Comparison of ENCODE assay signal across 1 cellular context in the genomic region with DNA sequence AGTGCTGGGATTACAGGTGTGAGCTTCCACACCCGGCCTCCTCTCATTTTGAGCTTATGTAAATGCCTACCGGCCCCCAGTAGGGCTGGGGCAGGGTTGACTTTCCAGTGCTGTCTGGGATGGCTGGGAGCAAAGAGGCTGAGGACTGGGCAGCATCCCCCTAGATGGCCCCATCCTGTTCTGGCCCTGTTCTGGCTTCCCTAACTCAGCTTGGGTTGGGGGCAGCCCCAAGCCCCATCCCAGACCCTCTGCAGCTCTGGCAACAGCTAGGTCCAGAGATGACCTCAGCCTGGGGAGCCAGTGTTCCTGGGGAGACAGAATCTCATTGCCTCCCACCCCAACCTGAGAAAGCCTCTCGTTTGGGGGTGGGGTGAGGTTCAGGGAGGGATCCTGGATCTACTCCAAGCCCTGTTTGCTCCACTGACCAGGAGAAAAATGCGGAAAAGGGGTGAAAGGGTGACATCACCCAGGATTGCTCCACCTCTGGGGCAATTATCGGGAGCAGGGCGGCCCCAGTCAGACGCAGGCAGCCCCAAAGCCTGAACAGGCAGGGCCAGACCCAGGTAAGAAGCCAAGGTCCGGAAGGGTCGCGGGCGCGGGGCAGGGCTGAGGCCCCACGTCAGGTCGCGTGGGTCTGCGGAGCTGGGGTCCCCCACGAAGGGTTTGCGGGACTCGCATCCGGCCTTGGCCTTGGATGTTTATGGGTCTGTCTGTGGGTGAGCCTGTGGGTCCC.
A peak's percentile ranks its signal among the peaks of the same experiment; 100 is the strongest.
TF ChIP-seq lines count a peak whose summit lies in the region.

Gene PNPLA2, plus strand, starts transcription at position 519 of the 733 bp plus-strand sequence. CDS start 805 bp downstream, outside the sequence.

TF ChIP-seq in HepG2, 621 proteins besides CTCF, POLR2A, EP300 and RAD21 (continued from another document and continues in another):
- 0 out of 2 replicates have a peak, but pooled peaks have one; percentile 44 for TF ChIP-seq AHR (CRISPR knock-in tag; IDR thresholded peaks at IDR 0.05)
- peak; percentile 72 for TF ChIP-seq ELF3 (CRISPR knock-in tag; IDR thresholded peaks at IDR 0.05)
- TF ChIP-seq ZMYM4 (CRISPR knock-in tag; IDR thresholded peaks at IDR 0.05), result 0 out of 2 replicates have a peak, but pooled peaks have one; percentile 24
- TF ChIP-seq CEBPG (CRISPR knock-in tag; IDR thresholded peaks at IDR 0.05), result peak; percentile 86
- no peak for TF ChIP-seq ZNF598 (CRISPR knock-in tag; IDR thresholded peaks at IDR 0.05; ENCODE audit: borderline replicate concordance)
- peak; percentile 81 for TF ChIP-seq JUND (CRISPR knock-in tag; IDR thresholded peaks at IDR 0.05)
- peak; percentile 3; the same call in 1 of the 2 replicates for TF ChIP-seq HDAC1 (CRISPR knock-in tag; IDR thresholded peaks at IDR 0.05)
- TF ChIP-seq CREM (IDR thresholded peaks at IDR 0.05), result no peak
- TF ChIP-seq CREM (CRISPR knock-in tag; IDR thresholded peaks at IDR 0.05), result 0 out of 2 replicates have a peak, but pooled peaks have one; percentile 15
- TF ChIP-seq, protein P1, sequence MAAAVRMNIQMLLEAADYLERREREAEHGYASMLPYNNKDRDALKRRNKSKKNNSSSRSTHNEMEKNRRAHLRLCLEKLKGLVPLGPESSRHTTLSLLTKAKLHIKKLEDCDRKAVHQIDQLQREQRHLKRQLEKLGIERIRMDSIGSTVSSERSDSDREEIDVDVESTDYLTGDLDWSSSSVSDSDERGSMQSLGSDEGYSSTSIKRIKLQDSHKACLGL (CRISPR knock-in tag; IDR thresholded peaks at IDR 0.05), result 0 out of 2 replicates have a peak, but pooled peaks have one; percentile 54
- TF ChIP-seq FOSL2 (CRISPR knock-in tag; IDR thresholded peaks at IDR 0.05), result peak; percentile 64; the same call in 1 of the 2 replicates
- peak; percentile 56; the same call in 1 of the 2 replicates for TF ChIP-seq EED (CRISPR knock-in tag; IDR thresholded peaks at IDR 0.05)
- TF ChIP-seq SAP130 (CRISPR knock-in tag; IDR thresholded peaks at IDR 0.05; ENCODE audit: low read depth), result peak; percentile 52
- TF ChIP-seq CEBPZ (IDR thresholded peaks at IDR 0.05; ENCODE audit: low read length), result no peak
- TF ChIP-seq ZNF256 (CRISPR knock-in tag; conservative IDR thresholded peaks at IDR 0.05), result 0 out of 2 replicates have a peak, but pooled peaks have one; percentile 16
- TF ChIP-seq HNF1B (CRISPR knock-in tag; IDR thresholded peaks at IDR 0.05), result peak; percentile 57
- TF ChIP-seq ZNF7 (CRISPR knock-in tag; IDR thresholded peaks at IDR 0.05), result no peak
- TF ChIP-seq TBX2 (CRISPR knock-in tag; IDR thresholded peaks at IDR 0.05; ENCODE audit: borderline replicate concordance), result peak; percentile 70
- TF ChIP-seq, protein P2, sequence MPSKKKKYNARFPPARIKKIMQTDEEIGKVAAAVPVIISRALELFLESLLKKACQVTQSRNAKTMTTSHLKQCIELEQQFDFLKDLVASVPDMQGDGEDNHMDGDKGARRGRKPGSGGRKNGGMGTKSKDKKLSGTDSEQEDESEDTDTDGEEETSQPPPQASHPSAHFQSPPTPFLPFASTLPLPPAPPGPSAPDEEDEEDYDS (CRISPR knock-in tag; IDR thresholded peaks at IDR 0.05), result peak; percentile 18; the same call in 1 of the 2 replicates
- TF ChIP-seq HOXA5 (CRISPR knock-in tag; IDR thresholded peaks at IDR 0.05), result no peak
- TF ChIP-seq TRIM24 (CRISPR knock-in tag; IDR thresholded peaks at IDR 0.05), result peak; percentile 41; the same call in 1 of the 2 replicates
- 0 out of 2 replicates have a peak, but pooled peaks have one; percentile 10 for TF ChIP-seq ZNF225 (CRISPR knock-in tag; IDR thresholded peaks at IDR 0.05)
- no peak for TF ChIP-seq KMT2B (CRISPR knock-in tag; IDR thresholded peaks at IDR 0.05)
- peak; percentile 69 for TF ChIP-seq ATF7 (IDR thresholded peaks at IDR 0.05)
- peak; percentile 94 for TF ChIP-seq ATF7 (CRISPR knock-in tag; IDR thresholded peaks at IDR 0.05)
- TF ChIP-seq, protein P3, sequence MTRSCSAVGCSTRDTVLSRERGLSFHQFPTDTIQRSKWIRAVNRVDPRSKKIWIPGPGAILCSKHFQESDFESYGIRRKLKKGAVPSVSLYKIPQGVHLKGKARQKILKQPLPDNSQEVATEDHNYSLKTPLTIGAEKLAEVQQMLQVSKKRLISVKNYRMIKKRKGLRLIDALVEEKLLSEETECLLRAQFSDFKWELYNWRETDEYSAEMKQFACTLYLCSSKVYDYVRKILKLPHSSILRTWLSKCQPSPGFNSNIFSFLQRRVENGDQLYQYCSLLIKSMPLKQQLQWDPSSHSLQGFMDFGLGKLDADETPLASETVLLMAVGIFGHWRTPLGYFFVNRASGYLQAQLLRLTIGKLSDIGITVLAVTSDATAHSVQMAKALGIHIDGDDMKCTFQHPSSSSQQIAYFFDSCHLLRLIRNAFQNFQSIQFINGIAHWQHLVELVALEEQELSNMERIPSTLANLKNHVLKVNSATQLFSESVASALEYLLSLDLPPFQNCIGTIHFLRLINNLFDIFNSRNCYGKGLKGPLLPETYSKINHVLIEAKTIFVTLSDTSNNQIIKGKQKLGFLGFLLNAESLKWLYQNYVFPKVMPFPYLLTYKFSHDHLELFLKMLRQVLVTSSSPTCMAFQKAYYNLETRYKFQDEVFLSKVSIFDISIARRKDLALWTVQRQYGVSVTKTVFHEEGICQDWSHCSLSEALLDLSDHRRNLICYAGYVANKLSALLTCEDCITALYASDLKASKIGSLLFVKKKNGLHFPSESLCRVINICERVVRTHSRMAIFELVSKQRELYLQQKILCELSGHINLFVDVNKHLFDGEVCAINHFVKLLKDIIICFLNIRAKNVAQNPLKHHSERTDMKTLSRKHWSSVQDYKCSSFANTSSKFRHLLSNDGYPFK (CRISPR knock-in tag; IDR thresholded peaks at IDR 0.05; ENCODE audit: borderline replicate concordance), result 0 out of 2 replicates have a peak, but pooled peaks have one; percentile 49
- 0 out of 2 replicates have a peak, but pooled peaks have one; percentile 36 for TF ChIP-seq ZNF354B (CRISPR knock-in tag; IDR thresholded peaks at IDR 0.05)
- peak; percentile 62 for TF ChIP-seq TEAD3 (CRISPR knock-in tag; optimal IDR thresholded peaks at IDR 0.05; ENCODE audit: borderline replicate concordance)
- TF ChIP-seq GABPB1 (CRISPR knock-in tag; IDR thresholded peaks at IDR 0.05), result no peak; the same call in 1 of the 2 replicates
- TF ChIP-seq HNF4A (CRISPR knock-in tag; IDR thresholded peaks at IDR 0.05), result peak; percentile 33; the same call in 1 of the 2 replicates
- peak; percentile 23; the same call in 1 of the 2 replicates for TF ChIP-seq ZSCAN9 (CRISPR knock-in tag; IDR thresholded peaks at IDR 0.05; ENCODE audit: borderline replicate concordance)
- TF ChIP-seq ZNF788 (CRISPR knock-in tag; IDR thresholded peaks at IDR 0.05; ENCODE audit: borderline replicate concordance), result peak; percentile 60; the same call in 1 of the 2 replicates
- peak; percentile 67; the same call in 1 of the 2 replicates for TF ChIP-seq ZNF350 (CRISPR knock-in tag; IDR thresholded peaks at IDR 0.05; ENCODE audit: borderline replicate concordance, low read depth)
- 0 out of 2 replicates have a peak, but pooled peaks have one; percentile 13 for TF ChIP-seq SIN3A (IDR thresholded peaks at IDR 0.05; ENCODE audit: borderline replicate concordance, low read depth, low read length)
- TF ChIP-seq, protein P4, sequence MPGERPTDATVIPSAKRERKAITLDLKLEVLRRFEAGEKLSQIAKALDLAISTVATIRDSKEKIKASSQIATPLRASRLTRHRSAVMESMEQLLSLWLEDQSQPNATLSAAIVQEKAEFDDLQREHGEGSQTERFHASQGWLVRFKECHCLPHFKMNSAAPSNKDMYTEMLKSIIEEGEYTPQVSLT (CRISPR knock-in tag; IDR thresholded peaks at IDR 0.05; ENCODE audit: borderline replicate concordance, low read depth), result no peak
- peak; percentile 80; the same call in 1 of the 2 replicates for TF ChIP-seq ZNF605 (CRISPR knock-in tag; IDR thresholded peaks at IDR 0.05)
- TF ChIP-seq ATF4 (CRISPR knock-in tag; IDR thresholded peaks at IDR 0.05), result peak in 1 of 2 experiments; percentile 76; a peak in 2 of 4 replicates
- no peak for TF ChIP-seq LCORL (IDR thresholded peaks at IDR 0.05)
- peak; percentile 85; the same call in 1 of the 2 replicates for TF ChIP-seq LCORL (CRISPR knock-in tag; IDR thresholded peaks at IDR 0.05)
- TF ChIP-seq NFKBIZ (CRISPR knock-in tag; IDR thresholded peaks at IDR 0.05), result no peak
- TF ChIP-seq ATF2 (CRISPR knock-in tag; IDR thresholded peaks at IDR 0.05), result peak; percentile 94
- no peak for TF ChIP-seq KDM4B (CRISPR knock-in tag; IDR thresholded peaks at IDR 0.05)
- TF ChIP-seq SCMH1 (CRISPR knock-in tag; IDR thresholded peaks at IDR 0.05; ENCODE audit: borderline replicate concordance), result no peak
- TF ChIP-seq, protein P5, sequence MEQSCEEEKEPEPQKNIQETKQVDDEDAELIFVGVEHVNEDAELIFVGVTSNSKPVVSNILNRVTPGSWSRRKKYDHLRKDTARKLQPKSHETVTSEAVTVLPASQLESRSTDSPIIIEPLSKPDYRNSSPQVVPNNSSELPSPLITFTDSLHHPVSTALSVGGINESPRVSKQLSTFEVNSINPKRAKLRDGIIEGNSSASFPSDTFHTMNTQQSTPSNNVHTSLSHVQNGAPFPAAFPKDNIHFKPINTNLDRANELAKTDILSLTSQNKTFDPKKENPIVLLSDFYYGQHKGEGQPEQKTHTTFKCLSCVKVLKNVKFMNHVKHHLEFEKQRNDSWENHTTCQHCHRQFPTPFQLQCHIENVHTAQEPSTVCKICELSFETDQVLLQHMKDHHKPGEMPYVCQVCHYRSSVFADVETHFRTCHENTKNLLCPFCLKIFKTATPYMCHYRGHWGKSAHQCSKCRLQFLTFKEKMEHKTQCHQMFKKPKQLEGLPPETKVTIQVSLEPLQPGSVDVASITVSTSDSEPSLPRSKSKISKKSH (CRISPR knock-in tag; IDR thresholded peaks at IDR 0.05; ENCODE audit: borderline replicate concordance), result peak; percentile 34; the same call in 1 of the 2 replicates
- TF ChIP-seq, protein P6, sequence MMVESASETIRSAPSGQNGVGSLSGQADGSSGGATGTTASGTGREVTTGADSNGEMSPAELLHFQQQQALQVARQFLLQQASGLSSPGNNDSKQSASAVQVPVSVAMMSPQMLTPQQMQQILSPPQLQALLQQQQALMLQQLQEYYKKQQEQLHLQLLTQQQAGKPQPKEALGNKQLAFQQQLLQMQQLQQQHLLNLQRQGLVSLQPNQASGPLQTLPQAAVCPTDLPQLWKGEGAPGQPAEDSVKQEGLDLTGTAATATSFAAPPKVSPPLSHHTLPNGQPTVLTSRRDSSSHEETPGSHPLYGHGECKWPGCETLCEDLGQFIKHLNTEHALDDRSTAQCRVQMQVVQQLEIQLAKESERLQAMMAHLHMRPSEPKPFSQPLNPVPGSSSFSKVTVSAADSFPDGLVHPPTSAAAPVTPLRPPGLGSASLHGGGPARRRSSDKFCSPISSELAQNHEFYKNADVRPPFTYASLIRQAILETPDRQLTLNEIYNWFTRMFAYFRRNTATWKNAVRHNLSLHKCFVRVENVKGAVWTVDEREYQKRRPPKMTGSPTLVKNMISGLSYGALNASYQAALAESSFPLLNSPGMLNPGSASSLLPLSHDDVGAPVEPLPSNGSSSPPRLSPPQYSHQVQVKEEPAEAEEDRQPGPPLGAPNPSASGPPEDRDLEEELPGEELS (CRISPR knock-in tag; IDR thresholded peaks at IDR 0.05), result peak; percentile 29; the same call in 1 of the 2 replicates
